Comparison of ENCODE assay signal across 9 cellular contexts in genomic region chr12:52037248-52037861, GRCh38. TPM values are rescaled to one million over a fixed set of nuclear protein-coding genes. Genes with fewer than 3 reads are reported as not detected.
DNase-seq lines count a peak whose midpoint lies in the region; ATAC-seq and TF ChIP-seq lines count a peak whose summit lies in the region.
"Had no signal": no experiment of that assay in that cellular context is flagged by ENCODE, and none has a peak within 500 bp of the region (broad histone marks: within the 10 kb centered on the region; RNA-seq: fewer than 3 reads in every experiment).

No MANE protein-coding gene starts in this region.

- peak overlapping the region; percentile 19; the same call in 1 of the 2 replicates for H3K56ac ChIP-seq in IMR-90 (ENCODE audit: extremely low read depth, insufficient read depth, low read length)

- peak overlapping the region; percentile 25 for H3K4me3 Mint-ChIP-seq in MCF 10A (ENCODE audit: unreplicated experiment)

- BruUV-seq in IMR-90 (replicated peaks; lab: Mats Ljungman, UMichigan) (no TSS peak), MCF 10A (replicated peaks; lab: Mats Ljungman, UMichigan) (no TSS peak)

- no peaks in the 10 kb centered on the region for H3K9me3 Mint-ChIP-seq in MCF 10A (ENCODE audit: unreplicated experiment)

- TF ChIP-seq CTCF in IMR-90 (conservative IDR thresholded peaks at IDR 0.05; ENCODE audit: low read depth, low read length): no peak; the same call in 1 of the 2 replicates
- TF ChIP-seq CTCF in MCF 10A (IDR thresholded peaks at IDR 0.05; ENCODE audit: unreplicated experiment): no peak
- TF ChIP-seq CTCF in liver (IDR thresholded peaks at IDR 0.05; ENCODE audit: low read depth, low read length, missing input control): no peak
- no peak for TF ChIP-seq CTCF in testis (IDR thresholded peaks at IDR 0.05)

- no peak overlapping the region for H2BK20ac ChIP-seq in IMR-90 (ENCODE audit: low read depth, low read length)

- peak overlapping the region in 1 of 2 experiments; percentile 32; a peak in 1 of 4 replicates for H4K8ac ChIP-seq in IMR-90 (ENCODE audit: low read depth in 2 of 2, low read length in 2 of 2)

- CTCF ChIA-PET in IMR-90 (lab: Yijun Ruan, JAX): interaction anchor here (0.6 to 1.8 kb wide), 2 partner anchors 12 to 242 kb away, joined by 3 to 7 read pairs; no protein-coding TSS in a partner anchor
- CTCF ChIA-PET in MCF 10A (lab: Yijun Ruan, JAX): interaction anchor here (0.7 to 2.2 kb wide), 2 partner anchors 12 to 45 kb away, joined by 3 to 11 read pairs; no protein-coding TSS in a partner anchor

- peak overlapping the region; percentile 57 for H3K9ac ChIP-seq in IMR-90 (ENCODE audit: low read depth, low read length)
- H3K9ac ChIP-seq in liver (ENCODE audit: low read depth in 1 of 2, low read length in 2 of 2): peak overlapping the region in 1 of 2 donors; percentile 36

- H3K9me3 ChIP-seq in IMR-90 (ENCODE audit: control insufficient read depth, insufficient read depth, low read length) (no peaks in the 10 kb centered on the region), liver (ENCODE audit: control insufficient read depth in 4 of 4, low read length in 3 of 4) (no peaks in the 10 kb centered on the region), testis (no peaks in the 10 kb centered on the region)

- peaks cover 13 to 56% of the 10 kb centered on the region in 2 experiments; a peak in 3 of 4 replicates for H3K79me1 ChIP-seq in IMR-90 (ENCODE audit: low read depth in 1 of 2, low read length in 2 of 2)

- H3K27ac ChIP-seq in IMR-90 (ENCODE audit: insufficient read depth, low read length) (peak overlapping the region; percentile 23), liver (ENCODE audit: low read depth in 1 of 2, low read length in 2 of 2) (no peak overlapping the region), testis (peak overlapping the region; percentile 92 to 94)

- DNase-seq in COR-L47 (lab: John Stamatoyannopoulos, UW): peak; percentile 15
- DNase-seq in IMR-90: peak; percentile 46
- no peak for DNase-seq in MCF 10A (ENCODE audit: unreplicated experiment)
- peak; percentile 64 for DNase-seq in testis
- DNase-seq in cerebellum (ENCODE audit: low spot score): no peak
- no peak for DNase-seq in effector CD4-positive, alpha-beta T cell

- H4K91ac ChIP-seq in IMR-90 (ENCODE audit: insufficient read depth, low read depth, low read length): peak overlapping the region; percentile 37; the same call in 1 of the 2 replicates

- H2BK5ac ChIP-seq in IMR-90 (ENCODE audit: low read depth, low read length, poor library complexity, severe bottlenecking): peak overlapping the region; percentile 49

- peak overlapping the region; percentile 72 for H3K4me3 ChIP-seq in IMR-90 (ENCODE audit: insufficient read depth, low read depth, low read length)
- peak overlapping the region; percentile 11 to 52 (median 24) for H3K4me3 ChIP-seq in liver (ENCODE audit: low read depth in 1 of 3, low read length in 3 of 3)
- H3K4me3 ChIP-seq in testis: peak overlapping the region; percentile 62 to 81

- no peak overlapping the region; the same call in 2 of the 3 replicates for H2BK15ac ChIP-seq in IMR-90 (ENCODE audit: low read depth, low read length)

- no peak overlapping the region for H3K27ac Mint-ChIP-seq in MCF 10A (ENCODE audit: low read depth, unreplicated experiment)

- H4K5ac ChIP-seq in IMR-90 (ENCODE audit: low read depth, low read length): no peak overlapping the region; the same call in 1 of the 2 replicates

- peaks cover 6% of the 10 kb centered on the region for H3K4me1 Mint-ChIP-seq in MCF 10A (ENCODE audit: insufficient read depth, unreplicated experiment)

- in situ Hi-C loops in IMR-90 (cut with MboI; ENCODE audit: low sequenced_read_pairs): no loop called here

- H3K36me3 Mint-ChIP-seq in MCF 10A (ENCODE audit: insufficient read depth, unreplicated experiment): no peaks in the 10 kb centered on the region

- H3K23ac ChIP-seq in IMR-90 (ENCODE audit: low read depth, low read length): peak overlapping the region; percentile 95

- ATAC-seq in IMR-90 (ENCODE audit: low read depth) (peak; percentile 3; the same call in 1 of the 2 replicates), HG03175 (IDR thresholded peaks at IDR 0.05; ENCODE audit: unreplicated experiment) (no peak)

- H2AFZ ChIP-seq in IMR-90 (replicated peaks; ENCODE audit: low read length, poor library complexity): peak overlapping the region; percentile 89

- WGBS in IMR-90 (ENCODE audit: extremely low coverage in 2 of 2, insufficient read length in 1 of 2), 2 experiments: 3% methylated on average over 14 of the region's 59 CpGs; no CpG with 5 or more reads in 1 of the 2 experiments
- 9% methylated on average over 59 of the region's 59 CpGs for WGBS in liver
- 1 to 2% methylated on average over 14 to 39 of the region's 59 CpGs for WGBS in testis, 2 donors

- intact Hi-C loops in IMR-90 (cut with micrococcal nuclease): no loop called here
- intact Hi-C loops in MCF 10A (cut with micrococcal nuclease): no loop called here
- intact Hi-C loops in testis (cut with DNase I; ENCODE audit: low total_unique reads): no loop called here

- TF ChIP-seq RAD21 in IMR-90 (IDR thresholded peaks at IDR 0.05; ENCODE audit: low read length) (no peak), liver (IDR thresholded peaks at IDR 0.05) (no peak)

- POLR2A ChIA-PET in IMR-90 (lab: Charles Lee; ENCODE audit: unreplicated experiment) (no interaction called here), MCF 10A (lab: Yijun Ruan, JAX) (interaction anchor here (0.6 to 1.4 kb wide), 3 partner anchors 12 to 328 kb away, joined by 3 to 5 read pairs (median 3); partner anchors contain the start of gene ATG101)

- H3K27me3 Mint-ChIP-seq in MCF 10A (ENCODE audit: insufficient read depth, unreplicated experiment): peaks cover 10% of the 10 kb centered on the region

- peak overlapping the region; percentile 87 for H2AK9ac ChIP-seq in IMR-90 (replicated peaks; ENCODE audit: low read depth, low read length, poor library complexity)

- peak overlapping the region; percentile 89 for H3K4me2 ChIP-seq in IMR-90 (ENCODE audit: low read depth, low read length)

- H2AK5ac ChIP-seq in IMR-90 (ENCODE audit: low read depth, low read length): peak overlapping the region; percentile 64; the same call in 1 of the 2 replicates

- H3K4me1 ChIP-seq in IMR-90 (ENCODE audit: control insufficient read depth, insufficient read depth, low read length): peaks cover 6% of the 10 kb centered on the region
- H3K4me1 ChIP-seq in liver (ENCODE audit: control insufficient read depth in 4 of 4, insufficient read depth in 4 of 4, low read length in 3 of 4): peaks cover 0 to 8% (median 4%) of the 10 kb centered on the region in 4 donors
- H3K4me1 ChIP-seq in testis: peaks cover 57% of the 10 kb centered on the region

- peak overlapping the region; percentile 41; the same call in 1 of the 2 replicates for H2BK120ac ChIP-seq in IMR-90 (ENCODE audit: low read depth, low read length)

- peak overlapping the region; percentile 93 for H3K14ac ChIP-seq in IMR-90 (replicated peaks; ENCODE audit: low read depth, low read length)

- peak overlapping the region; percentile 90 for H3K4ac ChIP-seq in IMR-90 (ENCODE audit: low read depth, low read length)

- H3K27me3 ChIP-seq in IMR-90 (ENCODE audit: control insufficient read depth, insufficient read depth, low read length) (no peaks in the 10 kb centered on the region), liver (ENCODE audit: control insufficient read depth in 4 of 4, insufficient read depth in 4 of 4, low read length in 3 of 4) (no peaks in the 10 kb centered on the region), testis (no peaks in the 10 kb centered on the region)

- peak overlapping the region; percentile 1; the same call in 1 of the 2 replicates for H3K18ac ChIP-seq in IMR-90 (ENCODE audit: low read depth, low read length)

- H4K20me1 ChIP-seq in IMR-90 (ENCODE audit: insufficient read depth, low read length): peaks cover 37% of the 10 kb centered on the region

- H3K9me1 ChIP-seq in IMR-90 (ENCODE audit: insufficient read depth, low read length): peaks cover 29% of the 10 kb centered on the region

- dilution Hi-C loops in IMR-90 (cut with HindIII; ENCODE audit: low sequenced_read_pairs, unreplicated experiment): no loop called here

- H3K36me3 ChIP-seq in IMR-90 (ENCODE audit: control insufficient read depth, insufficient read depth, low read length): peaks cover 2% of the 10 kb centered on the region; the same call in 1 of the 2 replicates
- H3K36me3 ChIP-seq in liver (ENCODE audit: control insufficient read depth in 4 of 4, insufficient read depth in 3 of 4, low read depth in 1 of 4, low read length in 3 of 4): no peaks in the 10 kb centered on the region
- H3K36me3 ChIP-seq in testis (ENCODE audit: low read depth, missing control alignments): no peaks in the 10 kb centered on the region

- TF ChIP-seq POLR2A in IMR-90 (IDR thresholded peaks at IDR 0.05; ENCODE audit: low read depth, low read length) (peak; percentile 82), testis (IDR thresholded peaks at IDR 0.05) (no peak)

RNA-seq across cellular contexts. Expression of gene NR4A1, which starts 13.9 kb away (rescaled TPM):
- total RNA-seq in IMR-90 (2012; rRNA removed): 6.6 and 23.1 TPM in 2 replicates
- polyA plus RNA-seq in IMR-90 (2012; rRNA removed): 34.1 and 120 TPM in 2 replicates
- 127 and 458 TPM in 2 replicates for polyA plus RNA-seq in IMR-90 (2012; cell fraction: cytosol; rRNA removed)
- polyA plus RNA-seq in IMR-90 (2012; cell fraction: nucleus; rRNA removed; ENCODE audit: low replicate concordance): 1,801 and 2,637 TPM in 2 replicates
- total RNA-seq in MCF 10A (2022): 0.69 and 2.9 TPM in 2 replicates
- 1 to 10 TPM in 1 of 2 donors, under 1 TPM in 1; 0.79 to 3.8 TPM for total RNA-seq in liver
- 1 to 10 TPM; 3.0 to 5.8 TPM for polyA plus RNA-seq in liver
- total RNA-seq in testis: 10 to 100 TPM; 55.1 to 88.5 TPM
- 41.5 TPM for polyA plus RNA-seq in testis (ENCODE audit: insufficient read depth, low read depth, low replicate concordance)
- total RNA-seq in cerebellum: 2.4 TPM

RNA-seq across cellular contexts. Expression of gene TAMALIN, which starts 30.6 kb away (rescaled TPM):
- total RNA-seq in IMR-90 (2012; rRNA removed) (2.5 and 2.7 TPM in 2 replicates), MCF 10A (2022) (0.39 TPM in 1 of 2 replicates, not detected in the other), liver (1 to 10 TPM; 1.9 to 9.9 TPM), testis (10 to 100 TPM in 1 of 2 donors, 1 to 10 TPM in 1; 8.9 to 10.4 TPM), cerebellum (5.4 TPM)
- polyA plus RNA-seq in IMR-90 (2012; rRNA removed) (5.3 and 5.9 TPM in 2 replicates), liver (1 to 10 TPM; 1.1 to 3.1 TPM), testis (ENCODE audit: insufficient read depth, low read depth, low replicate concordance) (7.7 TPM)
- polyA plus RNA-seq in IMR-90 (2012; cell fraction: cytosol; rRNA removed): 6.4 and 9.7 TPM in 2 replicates
- 20.2 and 22.8 TPM in 2 replicates for polyA plus RNA-seq in IMR-90 (2012; cell fraction: nucleus; rRNA removed; ENCODE audit: low replicate concordance)

RNA-seq across cellular contexts. Expression of gene ATG101, which starts 32.4 kb away (rescaled TPM):
- total RNA-seq in IMR-90 (2012; rRNA removed) (158 and 167 TPM in 2 replicates), MCF 10A (2022) (64.2 and 66.9 TPM in 2 replicates), liver (10 to 100 TPM; 12.9 to 28.4 TPM), testis (10 to 100 TPM; 52.6 to 64.5 TPM), cerebellum (12.8 TPM)
- polyA plus RNA-seq in IMR-90 (2012; rRNA removed) (93.9 and 113 TPM in 2 replicates), liver (10 to 100 TPM; 30.5 to 31.8 TPM), testis (ENCODE audit: insufficient read depth, low read depth, low replicate concordance) (64.5 TPM)
- 181 and 193 TPM in 2 replicates for polyA plus RNA-seq in IMR-90 (2012; cell fraction: cytosol; rRNA removed)
- 267 and 321 TPM in 2 replicates for polyA plus RNA-seq in IMR-90 (2012; cell fraction: nucleus; rRNA removed; ENCODE audit: low replicate concordance)

RNA-seq across cellular contexts. Expression of gene SMIM41, which starts 42.1 kb away (rescaled TPM):
- total RNA-seq in IMR-90 (2012; rRNA removed) (not detected in 2 replicates), MCF 10A (2022) (not detected in 2 replicates), liver (under 1 TPM in 1 of 2 donors, not detected in 1; 0.50 TPM), testis (10 to 100 TPM; 15.6 to 21.7 TPM), cerebellum (0.18 TPM)
- polyA plus RNA-seq in IMR-90 (2012; rRNA removed) (not detected in 2 replicates), liver (under 1 TPM; 0.03 to 0.24 TPM), testis (ENCODE audit: insufficient read depth, low read depth, low replicate concordance) (2.6 TPM)
- 0.04 and 0.17 TPM in 2 replicates for polyA plus RNA-seq in IMR-90 (2012; cell fraction: cytosol; rRNA removed)
- 0.14 and 0.45 TPM in 2 replicates for polyA plus RNA-seq in IMR-90 (2012; cell fraction: nucleus; rRNA removed; ENCODE audit: low replicate concordance)
- total RNA-seq: T-helper 2 cell treated with Interferon-gamma antibody and Interleukin-4, amounts not matched to agents 100 ng/mL and 5 ng/mL, for 36 hours had no signal

Comparison
In these comparisons a context has a peak if more than half of its experiments do, and no peak if none do; other contexts are left out.
1. DNase-seq: peak in COR-L47 (single experiment), IMR-90 (single experiment) and testis (single experiment); none in MCF 10A (single experiment), cerebellum (single experiment) and effector CD4-positive, alpha-beta T cell (single experiment).
2. H3K27ac ChIP-seq: peak in IMR-90 (single experiment) and testis (2 of 2); none in liver (0 of 2).
3. Peak in every context shown above with its lines, with median percentiles within 50 percentile points of each other: H3K4me3 ChIP-seq.